ENCODE assay signal across 1 cellular context in the genomic region with DNA sequence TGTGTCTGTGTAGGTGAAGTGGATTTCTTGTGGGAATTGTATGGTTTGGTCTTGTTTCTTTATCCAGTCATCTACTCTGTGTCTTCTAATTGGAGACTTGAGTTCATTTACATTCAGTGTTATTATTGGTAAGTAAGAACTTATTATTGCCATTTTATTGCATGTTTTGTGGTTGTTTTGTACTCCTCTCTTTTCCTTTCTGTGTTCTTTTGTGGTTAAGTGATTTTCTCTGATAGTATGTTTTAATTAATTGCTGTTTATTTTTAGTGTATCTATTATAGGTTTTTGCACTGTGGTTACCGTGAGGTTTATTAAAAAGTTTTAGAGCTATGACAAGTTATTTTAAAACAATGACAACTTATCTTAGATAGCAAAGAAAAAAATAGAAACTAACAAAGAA.
A peak's percentile ranks its signal among the peaks of the same experiment; 100 is the strongest.
TF ChIP-seq lines count a peak whose summit lies in the region.

No MANE protein-coding gene starts in this region.

TF ChIP-seq in GM12878, 131 proteins besides CTCF, POLR2A, EP300 and RAD21:
- TF ChIP-seq, protein P1, sequence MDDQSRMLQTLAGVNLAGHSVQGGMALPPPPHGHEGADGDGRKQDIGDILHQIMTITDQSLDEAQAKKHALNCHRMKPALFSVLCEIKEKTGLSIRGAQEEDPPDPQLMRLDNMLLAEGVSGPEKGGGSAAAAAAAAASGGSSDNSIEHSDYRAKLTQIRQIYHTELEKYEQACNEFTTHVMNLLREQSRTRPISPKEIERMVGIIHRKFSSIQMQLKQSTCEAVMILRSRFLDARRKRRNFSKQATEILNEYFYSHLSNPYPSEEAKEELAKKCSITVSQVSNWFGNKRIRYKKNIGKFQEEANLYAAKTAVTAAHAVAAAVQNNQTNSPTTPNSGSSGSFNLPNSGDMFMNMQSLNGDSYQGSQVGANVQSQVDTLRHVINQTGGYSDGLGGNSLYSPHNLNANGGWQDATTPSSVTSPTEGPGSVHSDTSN (IDR thresholded peaks at IDR 0.05; ENCODE audit: insufficient replicate concordance, low read depth, low read length), result no peak
- peak; percentile 75 for TF ChIP-seq MEF2B (IDR thresholded peaks at IDR 0.05; ENCODE audit: partially characterized antibody, poor library complexity, severe bottlenecking)
- TF ChIP-seq MYB (IDR thresholded peaks at IDR 0.05; ENCODE audit: borderline replicate concordance, low read depth, low read length), result no peak
- TF ChIP-seq CHD4 (IDR thresholded peaks at IDR 0.05), result no peak
- peak; percentile 89 for TF ChIP-seq MTA2 (IDR thresholded peaks at IDR 0.05; ENCODE audit: low read depth)
- peak; percentile 57; the same call in 1 of the 2 replicates for TF ChIP-seq RUNX3 (IDR thresholded peaks at IDR 0.05; ENCODE audit: low read length)
- TF ChIP-seq, protein P2, sequence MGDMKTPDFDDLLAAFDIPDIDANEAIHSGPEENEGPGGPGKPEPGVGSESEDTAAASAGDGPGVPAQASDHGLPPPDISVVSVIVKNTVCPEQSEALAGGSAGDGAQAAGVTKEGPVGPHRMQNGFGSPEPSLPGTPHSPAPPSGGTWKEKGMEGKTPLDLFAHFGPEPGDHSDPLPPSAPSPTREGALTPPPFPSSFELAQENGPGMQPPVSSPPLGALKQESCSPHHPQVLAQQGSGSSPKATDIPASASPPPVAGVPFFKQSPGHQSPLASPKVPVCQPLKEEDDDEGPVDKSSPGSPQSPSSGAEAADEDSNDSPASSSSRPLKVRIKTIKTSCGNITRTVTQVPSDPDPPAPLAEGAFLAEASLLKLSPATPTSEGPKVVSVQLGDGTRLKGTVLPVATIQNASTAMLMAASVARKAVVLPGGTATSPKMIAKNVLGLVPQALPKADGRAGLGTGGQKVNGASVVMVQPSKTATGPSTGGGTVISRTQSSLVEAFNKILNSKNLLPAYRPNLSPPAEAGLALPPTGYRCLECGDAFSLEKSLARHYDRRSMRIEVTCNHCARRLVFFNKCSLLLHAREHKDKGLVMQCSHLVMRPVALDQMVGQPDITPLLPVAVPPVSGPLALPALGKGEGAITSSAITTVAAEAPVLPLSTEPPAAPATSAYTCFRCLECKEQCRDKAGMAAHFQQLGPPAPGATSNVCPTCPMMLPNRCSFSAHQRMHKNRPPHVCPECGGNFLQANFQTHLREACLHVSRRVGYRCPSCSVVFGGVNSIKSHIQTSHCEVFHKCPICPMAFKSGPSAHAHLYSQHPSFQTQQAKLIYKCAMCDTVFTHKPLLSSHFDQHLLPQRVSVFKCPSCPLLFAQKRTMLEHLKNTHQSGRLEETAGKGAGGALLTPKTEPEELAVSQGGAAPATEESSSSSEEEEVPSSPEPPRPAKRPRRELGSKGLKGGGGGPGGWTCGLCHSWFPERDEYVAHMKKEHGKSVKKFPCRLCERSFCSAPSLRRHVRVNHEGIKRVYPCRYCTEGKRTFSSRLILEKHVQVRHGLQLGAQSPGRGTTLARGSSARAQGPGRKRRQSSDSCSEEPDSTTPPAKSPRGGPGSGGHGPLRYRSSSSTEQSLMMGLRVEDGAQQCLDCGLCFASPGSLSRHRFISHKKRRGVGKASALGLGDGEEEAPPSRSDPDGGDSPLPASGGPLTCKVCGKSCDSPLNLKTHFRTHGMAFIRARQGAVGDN (IDR thresholded peaks at IDR 0.05), result no peak
